8 cellular contexts compared by ENCODE assay signal in the genomic region with DNA sequence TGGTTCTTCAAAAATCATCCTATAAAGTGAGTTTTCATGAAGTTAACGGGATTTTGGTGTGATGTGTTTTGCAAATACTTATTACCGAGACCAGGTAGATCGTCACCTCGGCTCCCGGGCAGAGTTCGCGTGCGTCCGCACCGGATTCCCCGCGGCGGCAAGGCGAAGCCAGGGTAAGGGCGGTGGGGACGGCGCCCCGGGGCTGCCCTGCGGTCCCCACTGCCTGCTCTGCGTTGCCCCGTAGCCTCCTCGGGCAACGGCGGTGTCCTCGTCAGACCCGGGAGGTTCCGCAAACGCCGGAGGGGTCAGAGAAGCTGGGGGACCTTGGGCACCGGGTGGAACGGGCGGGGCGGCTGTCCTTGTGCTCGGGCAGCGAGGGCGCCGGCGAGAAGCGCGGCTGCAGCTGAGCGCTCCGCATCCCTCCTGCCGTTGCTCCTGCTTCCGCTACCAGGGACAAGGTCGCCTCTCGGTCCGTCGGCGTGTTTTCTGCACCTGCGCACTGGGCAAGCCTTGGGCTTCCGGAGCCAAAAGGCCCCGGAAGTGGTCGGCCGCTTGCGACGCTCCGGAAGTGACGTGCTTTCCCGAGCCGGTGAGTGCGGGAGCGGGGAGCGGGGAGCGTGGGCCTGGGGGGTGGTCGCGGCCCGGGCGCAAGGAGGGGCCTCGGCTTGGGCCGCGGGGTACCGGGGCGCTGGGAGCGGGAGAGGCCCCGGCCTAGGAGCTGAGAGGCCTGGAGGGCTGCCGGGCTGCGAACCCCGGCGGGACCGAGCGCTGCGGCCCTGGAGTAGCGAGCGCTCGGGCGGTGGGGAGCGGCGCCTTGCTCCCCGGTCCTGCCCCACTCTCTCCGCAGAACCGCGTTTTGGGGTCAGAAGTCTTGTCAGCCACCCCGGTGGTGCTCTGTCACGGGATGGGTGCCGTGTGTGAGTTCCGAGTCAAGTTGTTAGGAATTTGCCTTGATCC.
DNase-seq lines count a peak whose midpoint lies in the region; ATAC-seq and TF ChIP-seq lines count a peak whose summit lies in the region.

A gene with protein sequence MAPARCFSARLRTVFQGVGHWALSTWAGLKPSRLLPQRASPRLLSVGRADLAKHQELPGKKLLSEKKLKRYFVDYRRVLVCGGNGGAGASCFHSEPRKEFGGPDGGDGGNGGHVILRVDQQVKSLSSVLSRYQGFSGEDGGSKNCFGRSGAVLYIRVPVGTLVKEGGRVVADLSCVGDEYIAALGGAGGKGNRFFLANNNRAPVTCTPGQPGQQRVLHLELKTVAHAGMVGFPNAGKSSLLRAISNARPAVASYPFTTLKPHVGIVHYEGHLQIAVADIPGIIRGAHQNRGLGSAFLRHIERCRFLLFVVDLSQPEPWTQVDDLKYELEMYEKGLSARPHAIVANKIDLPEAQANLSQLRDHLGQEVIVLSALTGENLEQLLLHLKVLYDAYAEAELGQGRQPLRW (plus strand): TSS at position 560 of the 957 bp plus-strand sequence. CDS start 10,393 bp downstream, outside the sequence.

- no peak for TF ChIP-seq CTCF in AG09319 (IDR thresholded peaks at IDR 0.05; ENCODE audit: low read depth, low read length)

- DNase-seq in AG09319 (ENCODE audit: extremely low read depth, low read depth) (peak; percentile 82), NCI-H446 (lab: John Stamatoyannopoulos, UW) (peak; percentile 90 to 96), iris pigment epithelial cell (ENCODE audit: low read depth) (peak; percentile 94)
- peak; percentile 89 for DNase-seq in activated CD4-positive, CD25-positive, alpha-beta regulatory T cell treated with anti-CD3 and anti-CD28 coated beads, Interleukin-2, amount 50 U/mL, for 16 hours (ENCODE audit: low read depth, low spot score)
- peak; percentile 92 for DNase-seq in central memory CD4-positive, alpha-beta T cell
- DNase-seq in stimulated activated CD4-positive, alpha-beta T cell treated with anti-CD3 and anti-CD28 coated beads, Interleukin-12 subunit alpha, Interleukin-12 subunit beta, amount 100 ng/mL, for 24 hours (ENCODE audit: low read depth in 2 of 2): peak; percentile 89

- ATAC-seq in GM19043 (IDR thresholded peaks at IDR 0.05; ENCODE audit: low read depth, unreplicated experiment) (peak; percentile 87), HG03354 (IDR thresholded peaks at IDR 0.05; ENCODE audit: poor library complexity, severe bottlenecking, unreplicated experiment) (peak; percentile 95)

Comparison
In these comparisons a context has a peak if more than half of its experiments do, and no peak if none do; other contexts are left out.
1. Peak in every context shown above with its lines: DNase-seq and ATAC-seq.